In genomic region chr7:108109216-108109908, GRCh38 we compare ENCODE assay signal across 8 cellular contexts. TPM values are rescaled to one million over a fixed set of nuclear protein-coding genes. Genes with fewer than 3 reads are reported as not detected.
A peak's percentile ranks its signal among the peaks of the same experiment; 100 is the strongest.
DNase-seq lines count a peak whose midpoint lies in the region; ATAC-seq and TF ChIP-seq lines count a peak whose summit lies in the region.

No MANE protein-coding gene starts in this region.

- H3K4me1 ChIP-seq in body of pancreas = peaks cover 4% of the 10 kb centered on the region

- TF ChIP-seq CTCF in NB4 (IDR thresholded peaks at IDR 0.05; ENCODE audit: low read depth, low read length) (peak; percentile 66), body of pancreas (IDR thresholded peaks at IDR 0.05) (peak; percentile 12 to 58 (median 42)), nephron (IDR thresholded peaks at IDR 0.05; ENCODE audit: unreplicated experiment in 3 of 3) (peak; percentile 18 to 37 (median 28))

- no peaks in the 10 kb centered on the region for H3K9me3 Mint-ChIP-seq in nephron

- WGBS in body of pancreas, 2 donors = 57 to 64% methylated on average over 2 of the region's 2 CpGs

- ATAC-seq in GM18873 (IDR thresholded peaks at IDR 0.05; ENCODE audit: low FRiP score, unreplicated experiment) (peak; percentile 49), body of pancreas (peak; percentile 75), GM21381 (IDR thresholded peaks at IDR 0.05; ENCODE audit: unreplicated experiment) (no peak), GM21447 (IDR thresholded peaks at IDR 0.05; ENCODE audit: unreplicated experiment) (no peak)

- no peaks in the 10 kb centered on the region for H3K27me3 ChIP-seq in body of pancreas

- H3K27me3 Mint-ChIP-seq in nephron (ENCODE audit: low read depth) = no peaks in the 10 kb centered on the region

- no peak overlapping the region for H3K4me3 Mint-ChIP-seq in nephron

- H3K4me1 Mint-ChIP-seq in nephron = no peaks in the 10 kb centered on the region

- TF ChIP-seq POLR2A in NB4 (IDR thresholded peaks at IDR 0.05; ENCODE audit: extremely low read depth, insufficient read length) (no peak), body of pancreas (IDR thresholded peaks at IDR 0.05) (no peak)

- peak overlapping the region in 1 of 4 donors; percentile 12 for H3K27ac ChIP-seq in body of pancreas

- H3K4me3 ChIP-seq in NB4 (ENCODE audit: low read depth, low read length) (no peak overlapping the region), body of pancreas (no peak overlapping the region)

- H3K36me3 ChIP-seq in body of pancreas (replicated peaks in 1 of 2; ENCODE audit: insufficient read depth in 1 of 2, low read depth in 2 of 2) = no peaks in the 10 kb centered on the region

- intact Hi-C loops in body of pancreas (cut with DNase I) = no loop called here

- H3K9me3 ChIP-seq in body of pancreas = no peaks in the 10 kb centered on the region

- peak; percentile 62 for DNase-seq in DMS 273 (lab: John Stamatoyannopoulos, UW; ENCODE audit: unreplicated experiment)
- peak; percentile 56 for DNase-seq in NB4 (ENCODE audit: low read depth)
- peak; percentile 25 to 50 (median 28) for DNase-seq in body of pancreas
- DNase-seq in inferior parietal cortex (ENCODE audit: extremely low spot score) = no peak

- H3K27ac Mint-ChIP-seq in nephron = peak overlapping the region in 2 of 3 experiments; percentile 39 to 73

- H3K36me3 Mint-ChIP-seq in nephron (ENCODE audit: low read depth) = no peaks in the 10 kb centered on the region

RNA-seq across cellular contexts. Expression of gene LAMB4, which starts 20.8 kb away (rescaled TPM):
- total RNA-seq in body of pancreas = 1 to 10 TPM in 1 of 2 donors, under 1 TPM in 1; 0.26 to 2.0 TPM

Comparison
In these comparisons a context has a peak if more than half of its experiments do, and no peak if none do; other contexts are left out.
1. ATAC-seq: peak in GM18873 (single experiment) and body of pancreas (single experiment); none in GM21381 (single experiment) and GM21447 (single experiment).
2. Peak in every context shown above with its lines, with median percentiles within 50 percentile points of each other: CTCF ChIP-seq.